32 cellular contexts compared by ENCODE assay signal in the genomic region with DNA sequence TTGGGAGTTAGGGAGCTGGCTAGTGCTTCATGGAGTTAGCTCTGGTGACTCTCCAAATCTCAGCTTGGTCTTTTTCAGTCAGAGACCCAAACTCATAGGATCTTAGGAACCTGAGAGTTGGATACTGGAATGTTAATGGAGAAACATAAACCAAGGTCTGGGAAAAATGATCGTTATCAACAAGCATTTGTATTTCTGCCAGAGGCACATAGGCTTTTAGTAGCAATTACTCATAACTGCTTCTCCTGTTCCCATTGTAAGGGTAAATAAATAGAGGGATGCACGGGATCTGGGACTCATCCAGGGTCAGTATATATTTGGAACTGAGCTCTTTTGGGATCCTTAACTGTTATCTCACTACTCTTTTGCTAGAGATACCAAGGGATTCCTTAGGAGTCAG. TPM values are rescaled to one million over a fixed set of nuclear protein-coding genes. Genes with fewer than 3 reads are reported as not detected.
"Had no signal": no experiment of that assay in that cellular context is flagged by ENCODE, and none has a peak within 500 bp of the region (broad histone marks: within the 10 kb centered on the region; RNA-seq: fewer than 3 reads in every experiment).

No MANE protein-coding gene starts in this region.

- H3K36me3 ChIP-seq: colonic mucosa, esophagus muscularis mucosa, heart right ventricle, left lung, prostate gland, right atrium auricular region, stomach, tibial artery, upper lobe of right lung, uterus had no signal

- H3K27me3 ChIP-seq: colonic mucosa, testis had no signal

- H3K36me3 Mint-ChIP-seq: naive thymus-derived CD8-positive, alpha-beta T cell; stimulated activated effector memory CD8-positive, alpha-beta T cell treated with anti-CD3 and anti-CD28 coated beads, Interleukin-12 subunit alpha, Interleukin-12 subunit beta, amount 100 ng/mL, for 72 hours had no signal

- H3K4me3 Mint-ChIP-seq: dendritic cell treated with granulocyte-macrophage colony-stimulating factor and Interleukin-4, amounts not matched to agents 40 ng/mL and 50 ng/mL, for 4 days; naive thymus-derived CD8-positive, alpha-beta T cell; nephron progenitor cell; stimulated activated effector memory CD8-positive, alpha-beta T cell treated with anti-CD3 and anti-CD28 coated beads, Interleukin-12 subunit alpha, Interleukin-12 subunit beta, amount 100 ng/mL, for 72 hours had no signal

- H3K9me3 ChIP-seq: colonic mucosa, esophagus muscularis mucosa, heart right ventricle, left lung, prostate gland, right atrium auricular region, stomach, testis, tibial artery, upper lobe of right lung, uterus had no signal

- H3K9me3 Mint-ChIP-seq: dendritic cell treated with granulocyte-macrophage colony-stimulating factor and Interleukin-4, amounts not matched to agents 40 ng/mL and 50 ng/mL, for 4 days; nephron progenitor cell; stimulated activated effector memory CD8-positive, alpha-beta T cell treated with anti-CD3 and anti-CD28 coated beads, Interleukin-12 subunit alpha, Interleukin-12 subunit beta, amount 100 ng/mL, for 72 hours had no signal

- DNase-seq: colonic mucosa; effector CD8-positive, alpha-beta T cell; foreskin melanocyte; glutamatergic neuron; heart right ventricle; hippocampal formation; left cardiac atrium; left lung; mesendoderm; naive thymus-derived CD8-positive, alpha-beta T cell; nephron progenitor cell; nucleus accumbens; stimulated activated CD4-positive, alpha-beta T cell treated with anti-CD3 and anti-CD28 coated beads, Interleukin-2, amount 100 ng/mL, for 24 hours; stimulated activated CD4-positive, alpha-beta T cell treated with anti-CD3 and anti-CD28 coated beads, Interleukin-4, amount 100 ng/mL, for 24 hours; stimulated activated naive CD4-positive, alpha-beta T cell treated with Interleukin-2 at 50 U/mL for 16 hours; stomach; testis; tibial artery; upper lobe of right lung; uterus had no signal

- H3K4me1 Mint-ChIP-seq: stimulated activated effector memory CD8-positive, alpha-beta T cell treated with anti-CD3 and anti-CD28 coated beads, Interleukin-12 subunit alpha, Interleukin-12 subunit beta, amount 100 ng/mL, for 72 hours had no signal

- H3K4me3 ChIP-seq: colonic mucosa, esophagus muscularis mucosa, heart right ventricle, left lung, prostate gland, right atrium auricular region, stomach, testis, tibial artery, upper lobe of right lung, uterus had no signal

- H3K27ac Mint-ChIP-seq: dendritic cell treated with granulocyte-macrophage colony-stimulating factor and Interleukin-4, amounts not matched to agents 40 ng/mL and 50 ng/mL, for 4 days; nephron progenitor cell; stimulated activated effector memory CD8-positive, alpha-beta T cell treated with anti-CD3 and anti-CD28 coated beads, Interleukin-12 subunit alpha, Interleukin-12 subunit beta, amount 100 ng/mL, for 72 hours had no signal

- H3K4me1 ChIP-seq: colonic mucosa had no signal

- H3K27ac ChIP-seq: colonic mucosa, esophagus muscularis mucosa, heart right ventricle, left lung, prostate gland, right atrium auricular region, stomach, testis, tibial artery, upper lobe of right lung, uterus had no signal

RNA-seq across cellular contexts. Expression of a gene that starts 4.8 kb away (rescaled TPM):
- total RNA-seq: endothelial cell of umbilical vein; esophagus muscularis mucosa; heart right ventricle; kidney epithelial cell; left cardiac atrium; lung microvascular endothelial cell; myocyte; naive thymus-derived CD8-positive, alpha-beta T cell; osteocyte; sciatic nerve; subcutaneous adipose tissue; upper lobe of right lung had no signal
